7 cellular contexts compared by ENCODE assay signal in the genomic region with DNA sequence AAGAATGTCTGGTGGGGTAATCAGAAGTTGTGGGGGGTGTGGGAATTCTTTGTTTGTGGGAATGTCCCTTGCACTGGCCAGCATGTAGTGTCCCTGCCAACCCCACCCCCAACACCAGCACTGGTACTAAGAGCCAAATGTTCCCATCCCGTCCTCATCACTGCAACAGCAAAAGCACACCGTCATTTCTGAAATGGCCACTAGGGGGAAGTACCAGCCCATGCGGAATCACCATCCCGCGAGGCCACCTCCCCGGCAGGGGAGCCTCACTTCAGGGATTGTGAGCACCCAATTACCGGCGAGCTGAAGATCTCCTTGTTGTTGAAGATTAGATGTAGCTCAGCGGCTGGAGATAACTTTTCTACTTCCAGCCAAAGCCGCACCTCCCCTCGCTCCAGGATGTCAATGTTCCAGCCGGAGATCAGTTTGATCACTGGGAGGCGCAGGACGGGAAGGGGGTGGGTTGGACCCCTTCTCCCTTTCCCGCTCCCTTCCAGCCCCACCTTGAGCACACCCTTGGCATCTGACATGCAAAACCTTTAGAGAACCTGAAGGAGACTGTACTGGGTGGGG. TPM values are rescaled to one million over a fixed set of nuclear protein-coding genes. Genes with fewer than 3 reads are reported as not detected.
DNase-seq lines count a peak whose midpoint lies in the region; ATAC-seq, FAIRE-seq and TF ChIP-seq lines count a peak whose summit lies in the region.

No MANE protein-coding gene starts in this region.

- TF ChIP-seq POLR2A in GM12892 (IDR thresholded peaks at IDR 0.05; ENCODE audit: low read depth, low read length) (no peak), sigmoid colon (IDR thresholded peaks at IDR 0.05) (no peak)

- no peaks in the 10 kb centered on the region for H3K79me2 ChIP-seq in hepatocyte

- no peak for TF ChIP-seq EP300 in sigmoid colon (IDR thresholded peaks at IDR 0.05)

- WGBS in hepatocyte (ENCODE audit: low lambda C conversion rate, missing lambda C conversion rate): 17% methylated on average over 15 of the region's 15 CpGs
- WGBS in sigmoid colon, 2 donors: 25 to 27% methylated on average over 15 of the region's 15 CpGs

- intact Hi-C loops in sigmoid colon (cut with DNase I): loop anchor here (1.0 to 2.0 kb wide), 2 partner anchors 41 to 320 kb away; a partner anchor contains a TSS

- no peaks in the 10 kb centered on the region for H4K20me1 ChIP-seq in hepatocyte (ENCODE audit: insufficient read depth, poor library complexity, severe bottlenecking)

- TF ChIP-seq CTCF in hepatocyte (IDR thresholded peaks at IDR 0.05; ENCODE audit: poor library complexity): peak; percentile 86
- peak; percentile 87 to 92 (median 89) for TF ChIP-seq CTCF in sigmoid colon (IDR thresholded peaks at IDR 0.05)

- no peak for ATAC-seq in HG02981 (IDR thresholded peaks at IDR 0.05; ENCODE audit: unreplicated experiment)

- no peaks in the 10 kb centered on the region for H3K9me2 ChIP-seq in hepatocyte (replicated peaks; ENCODE audit: insufficient read depth)

- no peak overlapping the region for H3K27ac ChIP-seq in hepatocyte
- H3K27ac ChIP-seq in sigmoid colon: no peak overlapping the region

- no peaks in the 10 kb centered on the region for H3K36me3 ChIP-seq in hepatocyte (replicated peaks; ENCODE audit: insufficient read depth, low read depth)
- no peaks in the 10 kb centered on the region for H3K36me3 ChIP-seq in sigmoid colon

- H3K4me2 ChIP-seq in hepatocyte: peak overlapping the region; percentile 63

- H3K9me3 ChIP-seq in hepatocyte (ENCODE audit: low read depth) (no peaks in the 10 kb centered on the region), sigmoid colon (no peaks in the 10 kb centered on the region)

- H3K4me3 ChIP-seq in hepatocyte (no peak overlapping the region), sigmoid colon (no peak overlapping the region)

- H3K4me1 ChIP-seq in hepatocyte (ENCODE audit: insufficient read depth) (no peaks in the 10 kb centered on the region), sigmoid colon (peaks cover 0 to 8% (median 2%) of the 10 kb centered on the region in 4 donors)

- no peaks in the 10 kb centered on the region for H3K27me3 ChIP-seq in hepatocyte
- no peaks in the 10 kb centered on the region for H3K27me3 ChIP-seq in sigmoid colon

- peak; percentile 77 for DNase-seq in GM12892 (ENCODE audit: insufficient read length)
- peak; percentile 43 for DNase-seq in NCI-H146 treated with DMSO at 0.1 percent for 48 hours (lab: John Stamatoyannopoulos, UW; ENCODE audit: unreplicated experiment)
- DNase-seq in T-helper 2 cell: peak in 4 of 5 experiments; percentile 18 to 70 (median 56)
- peak in 48 of 56 donors; percentile 7 to 80 (median 32) for DNase-seq in amygdala (lab: John Stamatoyannopoulos, UW)
- DNase-seq in hepatocyte (ENCODE audit: low spot score): peak; percentile 93
- peak; percentile 88 for DNase-seq in sigmoid colon

- peak; percentile 99 for FAIRE-seq in GM12892 (lab: Jason Lieb, UNC)

- H2AFZ ChIP-seq in hepatocyte: peak overlapping the region; percentile 29

RNA-seq across cellular contexts. Expression of a gene that starts 41.0 kb away (rescaled TPM):
- polyA plus RNA-seq in GM12892 (2012; ENCODE audit: missing spikeins): not detected
- 2.2 and 2.4 TPM in 2 replicates for total RNA-seq in hepatocyte
- polyA plus RNA-seq in hepatocyte: 0.67 and 2.0 TPM in 2 replicates
- under 1 TPM in 2 of 4 donors, not detected in 2; under 0.01 TPM for total RNA-seq in sigmoid colon
- polyA plus RNA-seq in sigmoid colon: 1 to 10 TPM; 3.0 to 3.7 (median 3.1) TPM

Comparison
In these comparisons a context has a peak if more than half of its experiments do, and no peak if none do; other contexts are left out.
1. DNase-seq: peak in every context shown above with its lines; median percentile 93 in hepatocyte; 88 in sigmoid colon; 77 in GM12892; 56 in T-helper 2 cell; 43 in NCI-H146 treated with DMSO at 0.1 percent for 48 hours; 32 in amygdala.